ENCODE assay signal across 18 cellular contexts in genomic region chr7:102934267-102934666, GRCh38. TPM values are rescaled to one million over a fixed set of nuclear protein-coding genes. Genes with fewer than 3 reads are reported as not detected.
A peak's percentile ranks its signal among the peaks of the same experiment; 100 is the strongest.
DNase-seq lines count a peak whose midpoint lies in the region; ATAC-seq, FAIRE-seq and TF ChIP-seq lines count a peak whose summit lies in the region.
"Had no signal": no experiment of that assay in that cellular context is flagged by ENCODE, and none has a peak within 500 bp of the region (broad histone marks: within the 10 kb centered on the region; RNA-seq: fewer than 3 reads in every experiment).

No MANE protein-coding gene starts in this region.

- peak overlapping the region; percentile 32 to 43 for H3K4me2 ChIP-seq in H1 (ENCODE audit: insufficient read depth in 1 of 2, low read depth in 2 of 2, low read length in 2 of 2)

- H3K27ac ChIP-seq in HUES48 (ENCODE audit: low read depth, low read length) = peak overlapping the region; percentile 98
- H3K27ac ChIP-seq in H1 (ENCODE audit: low read depth, low read length) = peak overlapping the region; percentile 44
- peak overlapping the region in 1 of 2 donors; percentile 71 for H3K27ac ChIP-seq in left lung
- H3K27ac ChIP-seq in stomach smooth muscle (ENCODE audit: low read length) = peak overlapping the region; percentile 18
- no peak overlapping the region for H3K27ac ChIP-seq in caudate nucleus (ENCODE audit: low read depth, low read length)

- H4K8ac ChIP-seq in H1 (ENCODE audit: extremely low read depth, insufficient read depth, low read length) = no peak overlapping the region

- DNase-seq in H1 (ENCODE audit: low read depth in 1 of 2, low spot score in 2 of 2) (no peak), left lung (no peak), caudate nucleus (lab: John Stamatoyannopoulos, UW) (no peak), GM19240 (ENCODE audit: insufficient read length, low spot score) (no peak), NCI-H524 (lab: John Stamatoyannopoulos, UW) (no peak)
- DNase-seq: activated naive CD8-positive, alpha-beta T cell treated with anti-CD3 and anti-CD28 coated beads for 36 hours; foreskin melanocyte; naive thymus-derived CD4-positive, alpha-beta T cell; NCI-H1417; NCI-H446 treated with DMSO at 0.1 percent for 48 hours; stimulated activated CD4-positive, alpha-beta T cell treated with anti-CD3 and anti-CD28 coated beads, Interleukin-12 subunit alpha, Interleukin-12 subunit beta, amount 100 ng/mL, for 4 hours; trophoblast cell had no signal

- no peak for TF ChIP-seq EP300 in H1 (IDR thresholded peaks at IDR 0.05; ENCODE audit: borderline replicate concordance in 1 of 2, low read depth in 2 of 2, low read length in 2 of 2)

- no peak for TF ChIP-seq RAD21 in H1 (IDR thresholded peaks at IDR 0.05 in 1 of 2, conservative IDR thresholded peaks at IDR 0.05 in 1 of 2; ENCODE audit: low read depth in 2 of 2, low read length in 2 of 2)

- H3K4me3 ChIP-seq in HUES48 (ENCODE audit: low read depth, low read length) = peak overlapping the region; percentile 36; the same call in 1 of the 2 replicates
- peak overlapping the region in 1 of 4 experiments; percentile 33; a peak in 2 of 8 replicates for H3K4me3 ChIP-seq in H1 (ENCODE audit: extremely low read depth in 1 of 4, insufficient read depth in 2 of 4, low read depth in 3 of 4, low read length in 4 of 4)
- no peak overlapping the region for H3K4me3 ChIP-seq in left lung
- no peak overlapping the region for H3K4me3 ChIP-seq in stomach smooth muscle (ENCODE audit: low read length in 2 of 2)

- H2BK12ac ChIP-seq in H1 (ENCODE audit: low read depth, low read length) = peak overlapping the region; percentile 55

- intact Hi-C loops in left lung (cut with DNase I) = no loop called here

- TF ChIP-seq CTCF in H1 (IDR thresholded peaks at IDR 0.05; ENCODE audit: control extremely low read depth in 1 of 3, insufficient read depth in 1 of 3, low read depth in 1 of 3, low read length in 3 of 3) = no peak
- TF ChIP-seq CTCF in left lung (IDR thresholded peaks at IDR 0.05) = no peak

- no peak overlapping the region for H3K23ac ChIP-seq in H1 (ENCODE audit: insufficient read length)

- H3K27me3 ChIP-seq in HUES48 (ENCODE audit: control insufficient read depth, insufficient read depth, low read length) (no peaks in the 10 kb centered on the region), H1 (replicated peaks in 1 of 4; ENCODE audit: control insufficient read depth in 3 of 4, extremely low read depth in 1 of 4, insufficient read depth in 3 of 4, low read length in 3 of 4) (no peaks in the 10 kb centered on the region), left lung (no peaks in the 10 kb centered on the region), stomach smooth muscle (ENCODE audit: control insufficient read depth in 1 of 2, insufficient read depth in 2 of 2, low read length in 2 of 2) (no peaks in the 10 kb centered on the region)

- peak overlapping the region; percentile 74; the same call in 1 of the 2 replicates for H2BK20ac ChIP-seq in H1 (ENCODE audit: low read length)

- peak overlapping the region; percentile 91 for H2BK120ac ChIP-seq in H1 (replicated peaks; ENCODE audit: low read depth, low read length)

- ATAC-seq in left lung = peak; percentile 20
- ATAC-seq in GM18870 (IDR thresholded peaks at IDR 0.05; ENCODE audit: unreplicated experiment) = no peak
- ATAC-seq: activated CD4-positive, CD25-positive, alpha-beta regulatory T cell treated with anti-CD3 and anti-CD28 coated beads, Interleukin-2, amount 50 U/mL, for 24 hours; naive thymus-derived CD4-positive, alpha-beta T cell had no signal

- H4K20me1 ChIP-seq in H1 (replicated peaks in 1 of 2; ENCODE audit: control insufficient read depth in 1 of 2, insufficient read depth in 2 of 2, low read length in 2 of 2) = no peaks in the 10 kb centered on the region

- H3K56ac ChIP-seq in H1 (replicated peaks; ENCODE audit: insufficient read length, low read depth, low read length) = no peak overlapping the region

- H3K18ac ChIP-seq in H1 (ENCODE audit: extremely low read depth, low read length) = peak overlapping the region; percentile 81; the same call in 1 of the 2 replicates

- no peak for FAIRE-seq in H1 (lab: Jason Lieb, UNC)
- FAIRE-seq: kidney had no signal

- peak overlapping the region; percentile 52 for H3K9ac ChIP-seq in HUES48 (ENCODE audit: low read depth, low read length)
- H3K9ac ChIP-seq in H1 (replicated peaks in 1 of 4; ENCODE audit: extremely low read depth in 1 of 4, low read depth in 3 of 4, low read length in 3 of 4) = peak overlapping the region in 2 of 4 experiments; percentile 4 to 43; a peak in 2 of 7 replicates
- H3K9ac ChIP-seq in stomach smooth muscle (ENCODE audit: low read length in 2 of 2) = no peak overlapping the region

- H3K4me1 ChIP-seq in HUES48 (ENCODE audit: control insufficient read depth, insufficient read depth, low read length) (peaks cover 62% of the 10 kb centered on the region), H1 (replicated peaks in 1 of 4; ENCODE audit: control insufficient read depth in 3 of 4, insufficient read depth in 4 of 4, low read length in 3 of 4) (peaks cover 8 to 32% (median 27%) of the 10 kb centered on the region in 4 experiments), left lung (peaks cover 0 to 18% of the 10 kb centered on the region in 2 donors), stomach smooth muscle (ENCODE audit: control insufficient read depth, insufficient read depth, low read length) (peaks cover 4% of the 10 kb centered on the region)

- no peak overlapping the region for H2AFZ ChIP-seq in H1 (ENCODE audit: low read length)

- WGBS in H1 (ENCODE audit: extremely low coverage in 1 of 2, insufficient coverage in 1 of 2, insufficient read length in 1 of 2, insufficient replicate concordance in 2 of 2, low coverage in 1 of 2, low lambda C conversion rate in 2 of 2, missing lambda C conversion rate in 1 of 2), 2 experiments = 56% methylated on average over 8 of the region's 8 CpGs; no CpG with 5 or more reads in 1 of the 2 experiments

- H3K36me3 ChIP-seq in HUES48 (ENCODE audit: control insufficient read depth, insufficient read depth, low read length) (no peaks in the 10 kb centered on the region), H1 (ENCODE audit: control insufficient read depth in 2 of 4, insufficient read depth in 4 of 4, low read length in 3 of 4) (no peaks in the 10 kb centered on the region), left lung (no peaks in the 10 kb centered on the region), stomach smooth muscle (ENCODE audit: control insufficient read depth in 2 of 2, insufficient read depth in 2 of 2, low read length in 2 of 2) (no peaks in the 10 kb centered on the region)

- H3K23me2 ChIP-seq in H1 (ENCODE audit: low read depth, low read length) = no peaks in the 10 kb centered on the region

- H4K91ac ChIP-seq in H1 (replicated peaks; ENCODE audit: insufficient read length, low read length) = peak overlapping the region; percentile 90

- TF ChIP-seq POLR2A in H1 (IDR thresholded peaks at IDR 0.05; ENCODE audit: control extremely low read depth in 1 of 2, low read depth in 2 of 2, low read length in 2 of 2) = 0 out of 3 replicates have a peak, but pooled peaks of 1 of the 2 experiments have one; percentile 2

- no peaks in the 10 kb centered on the region for H3K79me1 ChIP-seq in H1 (ENCODE audit: low read depth, low read length)

- peak overlapping the region; percentile 27 for H3K4ac ChIP-seq in H1 (replicated peaks; ENCODE audit: insufficient read length, low read depth, low read length)

- CTCF ChIA-PET in H1 (lab: Charles Lee; ENCODE audit: partially characterized antibody) = interaction anchor here (1.6 kb wide), 2 partner anchors 10 to 20 kb away, joined by 4 to 5 read pairs; no protein-coding TSS in a partner anchor

- H3K9me3 ChIP-seq in HUES48 (ENCODE audit: control insufficient read depth, insufficient read depth, low read length) (no peaks in the 10 kb centered on the region), H1 (ENCODE audit: insufficient read depth in 2 of 2, low read depth in 1 of 2, low read length in 1 of 2) (no peaks in the 10 kb centered on the region), left lung (no peaks in the 10 kb centered on the region), stomach smooth muscle (ENCODE audit: control insufficient read depth in 2 of 2, low read length in 2 of 2) (no peaks in the 10 kb centered on the region)

- peak overlapping the region; percentile 61; the same call in 1 of the 2 replicates for H2BK5ac ChIP-seq in H1 (ENCODE audit: low read depth, low read length)

- no peaks in the 10 kb centered on the region for H3K79me2 ChIP-seq in H1 (ENCODE audit: control insufficient read depth in 1 of 2, insufficient read depth in 2 of 2, low read length in 2 of 2)

- no peak overlapping the region for H3K14ac ChIP-seq in H1 (ENCODE audit: insufficient read length)

- H2BK15ac ChIP-seq in H1 (ENCODE audit: low read length) = no peak overlapping the region

- POLR2A ChIA-PET in H1 (lab: Charles Lee; ENCODE audit: partially characterized antibody) = no interaction called here

- H2AK5ac ChIP-seq in H1 (ENCODE audit: low read depth, low read length) = no peak overlapping the region

- H4K5ac ChIP-seq in H1 (ENCODE audit: insufficient read length, low read depth, low read length) = peak overlapping the region; percentile 60

TF ChIP-seq in H1, 55 proteins besides CTCF, POLR2A, EP300 and RAD21:
- TF ChIP-seq FOSL1 (IDR thresholded peaks at IDR 0.05; ENCODE audit: insufficient read depth, low read depth, low read length) = no peak
- no peak for TF ChIP-seq YY1 (IDR thresholded peaks at IDR 0.05; ENCODE audit: low read depth, low read length)

RNA-seq across cellular contexts. Expression of gene LRRC17, which starts 21.5 kb away (rescaled TPM):
- total RNA-seq in H1 (2021; fragmentation: NEBNext Ultra II Directional; extraction: Animal tissue kit (Norgen Biotek cat#: 25700)) = 3.0 and 3.3 TPM in 2 replicates
- 2.2 and 3.0 TPM in 2 replicates for polyA plus RNA-seq in H1 (2011; rRNA removed)
- 4.0 TPM for polyA plus RNA-seq in H1 (2011; cell fraction: cytosol; rRNA removed)
- 2.7 TPM for polyA plus RNA-seq in H1 (2011; cell fraction: nucleus; rRNA removed)
- 2.5 to 5.7 TPM (median 3.1 TPM) in 4 replicates for polyA plus RNA-seq in H1 (2012, experiment 1 of 2)
- 0.26 TPM for polyA plus RNA-seq in H1 (2012, experiment 2 of 2)
- polyA plus RNA-seq in H1 (2013, experiment 1 of 2) = 7.5 TPM
- polyA plus RNA-seq in H1 (2013, experiment 2 of 2) = 7.3 TPM
- 2.8 and 4.5 TPM in 2 replicates for polyA minus RNA-seq in H1 (2011; rRNA and poly(A)+ RNA removed)
- polyA minus RNA-seq in H1 (2011; cell fraction: cytosol; rRNA and poly(A)+ RNA removed) = 0.73 TPM
- 2.2 TPM for polyA minus RNA-seq in H1 (2011; cell fraction: nucleus; rRNA and poly(A)+ RNA removed)
- 10 to 100 TPM in 1 of 2 donors, 1 to 10 TPM in 1; 8.7 to 22.9 TPM for total RNA-seq in left lung
- total RNA-seq: activated naive CD8-positive, alpha-beta T cell treated with anti-CD3 and anti-CD28 coated beads for 36 hours had no signal
- polyA plus RNA-seq: IgD-negative memory B cell had no signal
